ENCODE assay signal across 1 cellular context in the genomic region with DNA sequence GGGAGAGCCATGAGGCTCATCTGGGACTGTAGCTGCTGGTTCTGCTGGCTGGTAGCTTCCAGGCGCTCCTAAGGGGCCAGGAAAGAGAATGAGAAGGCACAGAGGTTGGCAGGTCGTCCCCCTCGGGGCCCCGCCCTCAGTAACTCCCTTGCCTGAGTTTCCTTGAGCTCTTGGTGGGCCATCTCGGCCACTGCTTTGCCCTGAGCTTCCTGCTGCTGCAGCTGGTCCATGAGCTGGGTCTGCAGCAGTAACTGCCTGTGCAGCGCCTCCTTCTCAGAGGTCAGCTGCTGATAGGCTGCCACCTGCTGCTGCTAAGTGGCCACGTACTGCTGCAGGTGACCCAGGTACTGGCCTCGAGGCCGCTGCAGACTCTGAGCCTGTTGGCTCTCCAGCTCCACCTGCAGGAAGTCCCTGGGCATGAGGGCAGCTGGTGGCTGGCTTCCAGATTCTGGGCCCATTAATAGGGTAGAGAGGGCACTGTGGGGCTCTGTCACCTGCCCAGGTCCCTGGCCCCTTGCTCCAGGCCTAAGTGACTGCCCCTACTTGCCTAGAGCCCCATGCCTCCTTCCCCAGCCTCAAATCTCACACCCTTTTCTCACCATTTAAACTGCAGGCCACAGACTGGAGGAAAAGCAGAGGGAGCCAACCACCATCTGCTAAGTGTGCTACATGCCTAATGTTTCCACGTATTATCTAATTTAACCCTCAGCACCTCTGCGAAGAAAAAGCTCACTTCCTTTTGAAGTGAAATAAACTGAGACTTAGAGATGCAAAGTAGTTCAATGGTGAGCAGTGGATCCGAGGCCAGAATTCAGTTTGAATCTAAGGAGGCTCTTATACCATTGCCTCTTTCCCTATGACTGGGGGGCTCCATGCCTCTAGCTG.
A peak's percentile ranks its signal among the peaks of the same experiment; 100 is the strongest.
TF ChIP-seq lines count a peak whose summit lies in the region.

No MANE protein-coding gene starts in this region.

TF ChIP-seq in K562, 482 proteins besides CTCF, POLR2A, EP300 and RAD21 (continued from another document and continues in another):
- no peak for TF ChIP-seq ZNF79 (CRISPR knock-in tag; IDR thresholded peaks at IDR 0.05; ENCODE audit: low read depth)
- TF ChIP-seq ETS2 (tag; IDR thresholded peaks at IDR 0.05; ENCODE audit: borderline replicate concordance, poor library complexity, severe bottlenecking): no peak
- no peak for TF ChIP-seq POLR2B (IDR thresholded peaks at IDR 0.05; ENCODE audit: low read depth, partially characterized antibody)
- TF ChIP-seq RCOR1 (IDR thresholded peaks at IDR 0.05; ENCODE audit: borderline replicate concordance in 1 of 2, low read depth in 2 of 2, low read length in 2 of 2): peak in 1 of 2 experiments; percentile 75; a peak in 2 of 4 replicates
- peak; percentile 50; the same call in 1 of the 2 replicates for TF ChIP-seq ESRRA (IDR thresholded peaks at IDR 0.05; ENCODE audit: borderline replicate concordance, low read depth)
- TF ChIP-seq, protein P1, sequence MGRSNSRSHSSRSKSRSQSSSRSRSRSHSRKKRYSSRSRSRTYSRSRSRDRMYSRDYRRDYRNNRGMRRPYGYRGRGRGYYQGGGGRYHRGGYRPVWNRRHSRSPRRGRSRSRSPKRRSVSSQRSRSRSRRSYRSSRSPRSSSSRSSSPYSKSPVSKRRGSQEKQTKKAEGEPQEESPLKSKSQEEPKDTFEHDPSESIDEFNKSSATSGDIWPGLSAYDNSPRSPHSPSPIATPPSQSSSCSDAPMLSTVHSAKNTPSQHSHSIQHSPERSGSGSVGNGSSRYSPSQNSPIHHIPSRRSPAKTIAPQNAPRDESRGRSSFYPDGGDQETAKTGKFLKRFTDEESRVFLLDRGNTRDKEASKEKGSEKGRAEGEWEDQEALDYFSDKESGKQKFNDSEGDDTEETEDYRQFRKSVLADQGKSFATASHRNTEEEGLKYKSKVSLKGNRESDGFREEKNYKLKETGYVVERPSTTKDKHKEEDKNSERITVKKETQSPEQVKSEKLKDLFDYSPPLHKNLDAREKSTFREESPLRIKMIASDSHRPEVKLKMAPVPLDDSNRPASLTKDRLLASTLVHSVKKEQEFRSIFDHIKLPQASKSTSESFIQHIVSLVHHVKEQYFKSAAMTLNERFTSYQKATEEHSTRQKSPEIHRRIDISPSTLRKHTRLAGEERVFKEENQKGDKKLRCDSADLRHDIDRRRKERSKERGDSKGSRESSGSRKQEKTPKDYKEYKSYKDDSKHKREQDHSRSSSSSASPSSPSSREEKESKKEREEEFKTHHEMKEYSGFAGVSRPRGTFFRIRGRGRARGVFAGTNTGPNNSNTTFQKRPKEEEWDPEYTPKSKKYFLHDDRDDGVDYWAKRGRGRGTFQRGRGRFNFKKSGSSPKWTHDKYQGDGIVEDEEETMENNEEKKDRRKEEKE (IDR thresholded peaks at IDR 0.05; ENCODE audit: borderline replicate concordance in 1 of 2, control insufficient read depth in 1 of 2, low read depth in 2 of 2, low read length in 1 of 2): no peak
- TF ChIP-seq NFIC (IDR thresholded peaks at IDR 0.05): peak; percentile 84
- TF ChIP-seq ZNF77 (CRISPR knock-in tag; IDR thresholded peaks at IDR 0.05): no peak
- TF ChIP-seq KLF16 (IDR thresholded peaks at IDR 0.05): peak; percentile 34; the same call in 1 of the 2 replicates
- TF ChIP-seq, protein P2, sequence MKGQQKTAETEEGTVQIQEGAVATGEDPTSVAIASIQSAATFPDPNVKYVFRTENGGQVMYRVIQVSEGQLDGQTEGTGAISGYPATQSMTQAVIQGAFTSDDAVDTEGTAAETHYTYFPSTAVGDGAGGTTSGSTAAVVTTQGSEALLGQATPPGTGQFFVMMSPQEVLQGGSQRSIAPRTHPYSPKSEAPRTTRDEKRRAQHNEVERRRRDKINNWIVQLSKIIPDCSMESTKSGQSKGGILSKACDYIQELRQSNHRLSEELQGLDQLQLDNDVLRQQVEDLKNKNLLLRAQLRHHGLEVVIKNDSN (CRISPR knock-in tag; IDR thresholded peaks at IDR 0.05): peak; percentile 68; the same call in 1 of the 2 replicates
- peak; percentile 48; the same call in 1 of the 2 replicates for TF ChIP-seq MTA3 (IDR thresholded peaks at IDR 0.05; ENCODE audit: borderline replicate concordance)
- TF ChIP-seq CXXC5 (CRISPR knock-in tag; IDR thresholded peaks at IDR 0.05): peak; percentile 64
- TF ChIP-seq, protein P3, sequence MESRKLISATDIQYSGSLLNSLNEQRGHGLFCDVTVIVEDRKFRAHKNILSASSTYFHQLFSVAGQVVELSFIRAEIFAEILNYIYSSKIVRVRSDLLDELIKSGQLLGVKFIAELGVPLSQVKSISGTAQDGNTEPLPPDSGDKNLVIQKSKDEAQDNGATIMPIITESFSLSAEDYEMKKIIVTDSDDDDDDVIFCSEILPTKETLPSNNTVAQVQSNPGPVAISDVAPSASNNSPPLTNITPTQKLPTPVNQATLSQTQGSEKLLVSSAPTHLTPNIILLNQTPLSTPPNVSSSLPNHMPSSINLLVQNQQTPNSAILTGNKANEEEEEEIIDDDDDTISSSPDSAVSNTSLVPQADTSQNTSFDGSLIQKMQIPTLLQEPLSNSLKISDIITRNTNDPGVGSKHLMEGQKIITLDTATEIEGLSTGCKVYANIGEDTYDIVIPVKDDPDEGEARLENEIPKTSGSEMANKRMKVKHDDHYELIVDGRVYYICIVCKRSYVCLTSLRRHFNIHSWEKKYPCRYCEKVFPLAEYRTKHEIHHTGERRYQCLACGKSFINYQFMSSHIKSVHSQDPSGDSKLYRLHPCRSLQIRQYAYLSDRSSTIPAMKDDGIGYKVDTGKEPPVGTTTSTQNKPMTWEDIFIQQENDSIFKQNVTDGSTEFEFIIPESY (CRISPR knock-in tag; IDR thresholded peaks at IDR 0.05): peak; percentile 74
- TF ChIP-seq PYGO2 (tag; IDR thresholded peaks at IDR 0.05): no peak
- no peak for TF ChIP-seq ZNF764 (CRISPR knock-in tag; IDR thresholded peaks at IDR 0.05; ENCODE audit: low read depth)
- no peak for TF ChIP-seq PHF8 (IDR thresholded peaks at IDR 0.05; ENCODE audit: borderline replicate concordance, low read length)
- no peak for TF ChIP-seq CAMTA2 (CRISPR knock-in tag; conservative IDR thresholded peaks at IDR 0.05)
- TF ChIP-seq ZNF75A (CRISPR knock-in tag; IDR thresholded peaks at IDR 0.05): no peak
- TF ChIP-seq ZNF717 (CRISPR knock-in tag; IDR thresholded peaks at IDR 0.05): no peak
- no peak for TF ChIP-seq JUN (IDR thresholded peaks at IDR 0.05; ENCODE audit: borderline replicate concordance, low read depth, low read length)
- TF ChIP-seq JUN (CRISPR knock-in tag; IDR thresholded peaks at IDR 0.05; ENCODE audit: borderline replicate concordance): 0 out of 2 replicates have a peak, but pooled peaks have one; percentile 14
- TF ChIP-seq PHB (CRISPR knock-in tag; IDR thresholded peaks at IDR 0.05): no peak
- TF ChIP-seq HDAC1 (IDR thresholded peaks at IDR 0.05): peak in 1 of 2 experiments; percentile 41; a peak in 1 of 4 replicates
- TF ChIP-seq U2AF2 (optimal IDR thresholded peaks at IDR 0.05; ENCODE audit: low read depth, low read length): no peak
- no peak for TF ChIP-seq U2AF1 (optimal IDR thresholded peaks at IDR 0.05; ENCODE audit: low read depth, low read length)
- TF ChIP-seq FOSL1 (tag; conservative IDR thresholded peaks at IDR 0.05): no peak
- TF ChIP-seq ATF7 (IDR thresholded peaks at IDR 0.05): peak; percentile 52
- TF ChIP-seq CREB1 (IDR thresholded peaks at IDR 0.05): no peak
- TF ChIP-seq CREB1 (CRISPR knock-in tag; IDR thresholded peaks at IDR 0.05): peak; percentile 55; the same call in 1 of the 2 replicates
- peak; percentile 36; the same call in 1 of the 2 replicates for TF ChIP-seq SOX6 (IDR thresholded peaks at IDR 0.05)
- TF ChIP-seq SMAD2 (IDR thresholded peaks at IDR 0.05; ENCODE audit: low read depth, low read length): no peak
- peak; percentile 86; the same call in 1 of the 2 replicates for TF ChIP-seq RB1 (IDR thresholded peaks at IDR 0.05; ENCODE audit: low read depth)
- peak; percentile 52 for TF ChIP-seq SMC3 (conservative IDR thresholded peaks at IDR 0.05; ENCODE audit: insufficient read depth, low read depth, low read length)
- peak; percentile 77 for TF ChIP-seq L3MBTL2 (IDR thresholded peaks at IDR 0.05)
- TF ChIP-seq CREM (IDR thresholded peaks at IDR 0.05; ENCODE audit: low read depth): peak; percentile 50
- TF ChIP-seq NUFIP1 (IDR thresholded peaks at IDR 0.05; ENCODE audit: partially characterized antibody): no peak
- TF ChIP-seq ZNF444 (CRISPR knock-in tag; IDR thresholded peaks at IDR 0.05): no peak
- no peak for TF ChIP-seq ZNF584 (CRISPR knock-in tag; IDR thresholded peaks at IDR 0.05; ENCODE audit: low read depth)
- no peak for TF ChIP-seq TSC22D4 (tag; IDR thresholded peaks at IDR 0.05)
- no peak for TF ChIP-seq ZKSCAN1 (IDR thresholded peaks at IDR 0.05; ENCODE audit: low read depth, low read length)
- no peak for TF ChIP-seq SRSF1 (IDR thresholded peaks at IDR 0.05; ENCODE audit: low read depth, low read length)
- TF ChIP-seq SP1 (CRISPR knock-in tag; IDR thresholded peaks at IDR 0.05): no peak
- TF ChIP-seq PCBP2 (IDR thresholded peaks at IDR 0.05; ENCODE audit: low read depth, low read length, poor library complexity, severe bottlenecking): no peak
- 0 out of 2 replicates have a peak, but pooled peaks have one; percentile 28 for TF ChIP-seq SMAD4 (CRISPR knock-in tag; conservative IDR thresholded peaks at IDR 0.05)
- 0 out of 2 replicates have a peak, but pooled peaks have one; percentile 37 for TF ChIP-seq HDAC2 (IDR thresholded peaks at IDR 0.05)
- TF ChIP-seq NFE2L1 (tag; IDR thresholded peaks at IDR 0.05; ENCODE audit: borderline replicate concordance, low read depth): no peak
- no peak for TF ChIP-seq TBL1XR1 (IDR thresholded peaks at IDR 0.05; ENCODE audit: low read length in 2 of 2)
- no peak for TF ChIP-seq PHF21A (IDR thresholded peaks at IDR 0.05; ENCODE audit: borderline replicate concordance, low read depth)
- TF ChIP-seq ETV6 (IDR thresholded peaks at IDR 0.05; ENCODE audit: borderline replicate concordance in 1 of 2, low read depth in 2 of 2, low read length in 1 of 2): no peak
- TF ChIP-seq ETV6 (CRISPR knock-in tag; IDR thresholded peaks at IDR 0.05; ENCODE audit: borderline replicate concordance): no peak
- TF ChIP-seq GATA2 (CRISPR knock-in tag; IDR thresholded peaks at IDR 0.05): no peak
- TF ChIP-seq E2F6 (IDR thresholded peaks at IDR 0.05; ENCODE audit: borderline replicate concordance in 1 of 2, extremely low read depth in 1 of 2, insufficient read depth in 1 of 2, insufficient read length in 1 of 2, low read depth in 1 of 2, low read length in 1 of 2, poor library complexity in 1 of 2, severe bottlenecking in 1 of 2): peak in 1 of 2 experiments; percentile 13
- TF ChIP-seq TCF7 (IDR thresholded peaks at IDR 0.05; ENCODE audit: borderline replicate concordance): no peak
- TF ChIP-seq IRF9 (tag; IDR thresholded peaks at IDR 0.05): no peak
- TF ChIP-seq HDAC3 (IDR thresholded peaks at IDR 0.05; ENCODE audit: borderline replicate concordance, partially characterized antibody): no peak
- TF ChIP-seq, protein P4, sequence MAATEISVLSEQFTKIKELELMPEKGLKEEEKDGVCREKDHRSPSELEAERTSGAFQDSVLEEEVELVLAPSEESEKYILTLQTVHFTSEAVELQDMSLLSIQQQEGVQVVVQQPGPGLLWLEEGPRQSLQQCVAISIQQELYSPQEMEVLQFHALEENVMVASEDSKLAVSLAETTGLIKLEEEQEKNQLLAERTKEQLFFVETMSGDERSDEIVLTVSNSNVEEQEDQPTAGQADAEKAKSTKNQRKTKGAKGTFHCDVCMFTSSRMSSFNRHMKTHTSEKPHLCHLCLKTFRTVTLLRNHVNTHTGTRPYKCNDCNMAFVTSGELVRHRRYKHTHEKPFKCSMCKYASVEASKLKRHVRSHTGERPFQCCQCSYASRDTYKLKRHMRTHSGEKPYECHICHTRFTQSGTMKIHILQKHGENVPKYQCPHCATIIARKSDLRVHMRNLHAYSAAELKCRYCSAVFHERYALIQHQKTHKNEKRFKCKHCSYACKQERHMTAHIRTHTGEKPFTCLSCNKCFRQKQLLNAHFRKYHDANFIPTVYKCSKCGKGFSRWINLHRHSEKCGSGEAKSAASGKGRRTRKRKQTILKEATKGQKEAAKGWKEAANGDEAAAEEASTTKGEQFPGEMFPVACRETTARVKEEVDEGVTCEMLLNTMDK (IDR thresholded peaks at IDR 0.05; ENCODE audit: borderline replicate concordance, insufficient read depth, low read depth, low read length, poor library complexity, severe bottlenecking): peak; percentile 12
- TF ChIP-seq MCM5 (IDR thresholded peaks at IDR 0.05; ENCODE audit: low read depth): no peak
- 0 out of 2 replicates have a peak, but pooled peaks have one; percentile 42 for TF ChIP-seq ZNF57 (CRISPR knock-in tag; IDR thresholded peaks at IDR 0.05)
- no peak for TF ChIP-seq CEBPB (tag; IDR thresholded peaks at IDR 0.05)
- peak; percentile 64; the same call in 1 of the 2 replicates for TF ChIP-seq TOE1 (IDR thresholded peaks at IDR 0.05; ENCODE audit: borderline replicate concordance)
- no peak for TF ChIP-seq TOE1 (CRISPR knock-in tag; IDR thresholded peaks at IDR 0.05; ENCODE audit: borderline replicate concordance, low read depth)
- no peak for TF ChIP-seq CBX8 (IDR thresholded peaks at IDR 0.05; ENCODE audit: borderline replicate concordance, extremely low read depth, low read depth, low read length, poor library complexity, severe bottlenecking)
- TF ChIP-seq ZEB2 (IDR thresholded peaks at IDR 0.05): peak; percentile 97
